19 cellular contexts compared by ENCODE assay signal in genomic region chr7:34041716-34042115, GRCh38.
DNase-seq lines count a peak whose midpoint lies in the region; ATAC-seq and TF ChIP-seq lines count a peak whose summit lies in the region.
"Had no signal": no experiment of that assay in that cellular context is flagged by ENCODE, and none has a peak within 500 bp of the region (broad histone marks: within the 10 kb centered on the region; RNA-seq: fewer than 3 reads in every experiment).

No MANE protein-coding gene starts in this region.

- H3K4me1 ChIP-seq in SK-N-SH (ENCODE audit: control insufficient read depth in 1 of 2, insufficient read depth in 2 of 2, low read depth in 1 of 2, low read length in 1 of 2): peaks cover 0 to 30% of the 10 kb centered on the region in 2 experiments; a peak in 2 of 4 replicates
- peaks cover 0 to 5% (median 0%) of the 10 kb centered on the region in 4 donors for H3K4me1 ChIP-seq in right lobe of liver

- intact Hi-C loops in right lobe of liver (cut with DNase I): no loop called here
- intact Hi-C loops in activated CD4-positive, alpha-beta memory T cell treated with anti-CD3 and anti-CD28 coated beads for 36 hours (cut with micrococcal nuclease): no loop called here

- no peaks in the 10 kb centered on the region for H3K27me3 Mint-ChIP-seq in activated CD4-positive, alpha-beta memory T cell treated with anti-CD3 and anti-CD28 coated beads for 36 hours
- H3K27me3 Mint-ChIP-seq: T-cell had no signal

- no peak overlapping the region for H3K27ac Mint-ChIP-seq in activated CD4-positive, alpha-beta memory T cell treated with anti-CD3 and anti-CD28 coated beads for 36 hours
- H3K27ac Mint-ChIP-seq: H9, T-cell had no signal

- H3K36me3 Mint-ChIP-seq in activated CD4-positive, alpha-beta memory T cell treated with anti-CD3 and anti-CD28 coated beads for 36 hours: no peaks in the 10 kb centered on the region
- H3K36me3 Mint-ChIP-seq: T-cell had no signal

- no peaks in the 10 kb centered on the region for H3K36me3 ChIP-seq in SK-N-SH (replicated peaks in 1 of 2; ENCODE audit: control insufficient read depth in 1 of 2, insufficient read depth in 2 of 2, low read length in 1 of 2)
- H3K36me3 ChIP-seq in right lobe of liver: no peaks in the 10 kb centered on the region

- 30% methylated on average over 4 of the region's 4 CpGs for WGBS in SK-N-SH (ENCODE audit: low lambda C conversion rate)
- 83% methylated on average over 4 of the region's 4 CpGs for WGBS in right lobe of liver (ENCODE audit: insufficient coverage, low coverage, low lambda C conversion rate, missing lambda C conversion rate)

- H3K4me3 Mint-ChIP-seq in activated CD4-positive, alpha-beta memory T cell treated with anti-CD3 and anti-CD28 coated beads for 36 hours: no peak overlapping the region
- H3K4me3 Mint-ChIP-seq: H9, T-cell had no signal

- TF ChIP-seq POLR2A in right lobe of liver (IDR thresholded peaks at IDR 0.05): no peak

- H3K27ac ChIP-seq in SK-N-SH (ENCODE audit: low read depth in 2 of 2, low read length in 1 of 2) (peak overlapping the region in 1 of 2 experiments; percentile 45; a peak in 2 of 4 replicates), right lobe of liver (no peak overlapping the region)
- H3K27ac ChIP-seq: RWPE1 had no signal

- H3K9me2 ChIP-seq in SK-N-SH: no peaks in the 10 kb centered on the region

- POLR2A ChIA-PET in SK-N-SH (lab: Yijun Ruan, JAX): no interaction called here
- POLR2A ChIA-PET in activated CD4-positive, alpha-beta memory T cell treated with anti-CD3 and anti-CD28 coated beads for 36 hours (lab: Charles Lee): no interaction called here

- H3K27me3 ChIP-seq in SK-N-SH (ENCODE audit: insufficient read depth): no peaks in the 10 kb centered on the region
- H3K27me3 ChIP-seq in right lobe of liver: no peaks in the 10 kb centered on the region

- H3F3A ChIP-seq in SK-N-SH (replicated peaks; ENCODE audit: insufficient read depth): peaks cover 9% of the 10 kb centered on the region

- no peaks in the 10 kb centered on the region for H3K9me3 ChIP-seq in SK-N-SH
- no peaks in the 10 kb centered on the region for H3K9me3 ChIP-seq in right lobe of liver

- no peaks in the 10 kb centered on the region for H3K9me3 Mint-ChIP-seq in activated CD4-positive, alpha-beta memory T cell treated with anti-CD3 and anti-CD28 coated beads for 36 hours
- H3K9me3 Mint-ChIP-seq: H9, T-cell had no signal

- H4K20me1 ChIP-seq in SK-N-SH (ENCODE audit: insufficient read depth): no peaks in the 10 kb centered on the region

- CTCF ChIA-PET in SK-N-SH (lab: Yijun Ruan, JAX): interaction anchor here (0.8 to 1.6 kb wide), 2 partner anchors 30 to 93 kb away, joined by 3 read pairs; no protein-coding TSS in a partner anchor
- CTCF ChIA-PET in activated CD4-positive, alpha-beta memory T cell treated with anti-CD3 and anti-CD28 coated beads for 36 hours (lab: Charles Lee): no interaction called here

- peak; percentile 69 for DNase-seq in ELR (ENCODE audit: low read depth)
- DNase-seq in SK-N-SH: no peak
- DNase-seq in fibroblast of mammary gland (ENCODE audit: low read depth): peak; percentile 62
- DNase-seq in superior temporal gyrus (ENCODE audit: extremely low spot score): peak; percentile 63
- no peak for DNase-seq in NOMO-1 treated with DMSO at 0.1 percent for 48 hours (lab: John Stamatoyannopoulos, UW; ENCODE audit: unreplicated experiment)
- DNase-seq in right lobe of liver: no peak
- no peak for DNase-seq in activated CD4-positive, alpha-beta memory T cell treated with anti-CD3 and anti-CD28 coated beads for 36 hours
- DNase-seq: C1 segment of cervical spinal cord, DMS 273 treated with DMSO at 0.1 percent for 48 hours, H9, MV-4-11, NCI-H1417, NCI-H2029, NCI-H2171 treated with DMSO at 0.1 percent for 48 hours, NCI-H446 treated with DMSO at 0.1 percent for 48 hours, NCI-H748 treated with DMSO at 0.1 percent for 48 hours, T-cell had no signal

- no peak for TF ChIP-seq RAD21 in SK-N-SH (IDR thresholded peaks at IDR 0.05; ENCODE audit: low read length)

- H3K4me1 Mint-ChIP-seq in activated CD4-positive, alpha-beta memory T cell treated with anti-CD3 and anti-CD28 coated beads for 36 hours (ENCODE audit: low read depth): no peaks in the 10 kb centered on the region
- H3K4me1 Mint-ChIP-seq: T-cell had no signal

- H3K4me3 ChIP-seq in SK-N-SH (ENCODE audit: low read depth in 2 of 2, low read length in 1 of 2): no peak overlapping the region
- H3K4me3 ChIP-seq in fibroblast of mammary gland (ENCODE audit: control insufficient read depth, low read depth, low read length): no peak overlapping the region
- no peak overlapping the region for H3K4me3 ChIP-seq in right lobe of liver

- no peaks in the 10 kb centered on the region for H3K79me2 ChIP-seq in SK-N-SH (ENCODE audit: insufficient read depth)

- ATAC-seq in GM19467 (IDR thresholded peaks at IDR 0.05; ENCODE audit: unreplicated experiment) (no peak), right lobe of liver (no peak)
- ATAC-seq: T-cell had no signal

- peak overlapping the region; percentile 10; the same call in 1 of the 2 replicates for H3K9ac ChIP-seq in SK-N-SH

- TF ChIP-seq EP300 in SK-N-SH (IDR thresholded peaks at IDR 0.05; ENCODE audit: borderline replicate concordance in 1 of 2, low read depth in 1 of 2, low read length in 1 of 2): peak in 1 of 2 experiments; percentile 44; a peak in 2 of 4 replicates

- H3K4me2 ChIP-seq in SK-N-SH: peak overlapping the region; percentile 55; the same call in 1 of the 2 replicates

- H2AFZ ChIP-seq in SK-N-SH (ENCODE audit: low read depth): peak overlapping the region; percentile 0; the same call in 1 of the 2 replicates

- TF ChIP-seq CTCF in SK-N-SH (IDR thresholded peaks at IDR 0.05) (no peak), fibroblast of mammary gland (conservative IDR thresholded peaks at IDR 0.05; ENCODE audit: control insufficient read depth, insufficient read depth, low read depth, low read length) (no peak), right lobe of liver (IDR thresholded peaks at IDR 0.05) (no peak)

TF ChIP-seq in SK-N-SH, 30 proteins besides CTCF, POLR2A, EP300 and RAD21:
- TF ChIP-seq NFIC (IDR thresholded peaks at IDR 0.05; ENCODE audit: borderline replicate concordance) (peak; percentile 32; the same call in 1 of the 2 replicates), MAX (IDR thresholded peaks at IDR 0.05; ENCODE audit: low read depth) (peak; percentile 10; the same call in 1 of the 2 replicates), JUND (IDR thresholded peaks at IDR 0.05) (peak; percentile 58), RCOR1 (IDR thresholded peaks at IDR 0.05; ENCODE audit: low read length) (no peak), TEAD4 (IDR thresholded peaks at IDR 0.05; ENCODE audit: borderline replicate concordance, insufficient read depth) (peak; percentile 34; the same call in 1 of the 2 replicates), FOSL2 (IDR thresholded peaks at IDR 0.05; ENCODE audit: borderline replicate concordance, low read depth) (peak; percentile 73), SIN3A (IDR thresholded peaks at IDR 0.05; ENCODE audit: borderline replicate concordance, low read depth, low read length) (no peak), POLR2AphosphoS5 (IDR thresholded peaks at IDR 0.05; ENCODE audit: low read depth, low read length) (no peak), YY1 (IDR thresholded peaks at IDR 0.05; ENCODE audit: low read depth) (no peak)

Comparison
In these comparisons a context has a peak if more than half of its experiments do, and no peak if none do; other contexts are left out.
1. DNase-seq: peak in ELR (single experiment), fibroblast of mammary gland (single experiment) and superior temporal gyrus (single experiment); none in SK-N-SH (single experiment), NOMO-1 treated with DMSO at 0.1 percent for 48 hours (single experiment), right lobe of liver (0 of 3) and activated CD4-positive, alpha-beta memory T cell treated with anti-CD3 and anti-CD28 coated beads for 36 hours (single experiment).